Comparison of ENCODE assay signal across 22 cellular contexts in genomic region chr6:17504005-17504404, GRCh38.
A peak's percentile ranks its signal among the peaks of the same experiment; 100 is the strongest.
DNase-seq lines count a peak whose midpoint lies in the region; ATAC-seq, FAIRE-seq and TF ChIP-seq lines count a peak whose summit lies in the region.
"Had no signal": no experiment of that assay in that cellular context is flagged by ENCODE, and none has a peak within 500 bp of the region (broad histone marks: within the 10 kb centered on the region; RNA-seq: fewer than 3 reads in every experiment).

No MANE protein-coding gene starts in this region.

- TF ChIP-seq CTCF in GM23338 (conservative IDR thresholded peaks at IDR 0.05; ENCODE audit: low read depth in 2 of 2): no peak
- TF ChIP-seq CTCF in HEK293 (tag by site-specific recombination; IDR thresholded peaks at IDR 0.05): no peak
- TF ChIP-seq CTCF in glutamatergic neuron (IDR thresholded peaks at IDR 0.05; ENCODE audit: partially characterized antibody, unreplicated experiment): no peak
- TF ChIP-seq CTCF in gastrocnemius medialis (IDR thresholded peaks at IDR 0.05 in 4 of 5, conservative IDR thresholded peaks at IDR 0.05 in 1 of 5): no peak
- no peak for TF ChIP-seq CTCF in nephron progenitor cell (IDR thresholded peaks at IDR 0.05)

- intact Hi-C loops in gastrocnemius medialis (cut with DNase I; ENCODE audit: low total_unique reads): no loop called here

- H3K9me2 ChIP-seq in GM23338 (ENCODE audit: insufficient read depth): no peaks in the 10 kb centered on the region; the same call in 1 of the 2 replicates

- H3K9me3 Mint-ChIP-seq in GM23338 (no peaks in the 10 kb centered on the region), glutamatergic neuron (ENCODE audit: unreplicated experiment) (peaks cover 3% of the 10 kb centered on the region), nephron progenitor cell (peaks cover 7% of the 10 kb centered on the region)
- H3K9me3 Mint-ChIP-seq: CD4-positive, alpha-beta T cell; H9 had no signal

- H3K4me1 ChIP-seq in GM23338 (ENCODE audit: insufficient read depth): no peaks in the 10 kb centered on the region
- H3K4me1 ChIP-seq in HEK293 (ENCODE audit: control insufficient read depth, insufficient read depth, low read length): no peaks in the 10 kb centered on the region
- H3K4me1 ChIP-seq in gastrocnemius medialis: peaks cover 7 to 16% of the 10 kb centered on the region in 2 donors

- no peak overlapping the region for H3K27ac ChIP-seq in GM23338 (ENCODE audit: low read depth)
- no peak overlapping the region for H3K27ac ChIP-seq in HEK293 (ENCODE audit: extremely low read depth, low read depth, low read length)
- H3K27ac ChIP-seq in gastrocnemius medialis: peak overlapping the region; percentile 43 to 74 (median 63)
- H3K27ac ChIP-seq: SJSA1 had no signal

- CTCF ChIA-PET in HEK293 (lab: Yijun Ruan, JAX): interaction anchor here (0.7 to 2.8 kb wide), 9 partner anchors 8 to 290 kb away, joined by 3 to 16 read pairs (median 3); no protein-coding TSS in a partner anchor

- H3K27ac Mint-ChIP-seq in GM23338: no peak overlapping the region
- H3K27ac Mint-ChIP-seq in glutamatergic neuron (ENCODE audit: unreplicated experiment): peak overlapping the region; percentile 86
- no peak overlapping the region for H3K27ac Mint-ChIP-seq in nephron progenitor cell
- H3K27ac Mint-ChIP-seq: CD4-positive, alpha-beta T cell; H9 had no signal

- H3K79me2 ChIP-seq in GM23338 (replicated peaks; ENCODE audit: insufficient read depth): no peaks in the 10 kb centered on the region

- peak; percentile 4 for DNase-seq in GM23338 (ENCODE audit: low spot score)
- DNase-seq in glutamatergic neuron: no peak
- DNase-seq in gastrocnemius medialis: no peak
- DNase-seq in RPMI8226: no peak
- no peak for DNase-seq in GM12892 (ENCODE audit: insufficient read length)
- no peak for DNase-seq in nephron progenitor cell
- DNase-seq: CD4-positive, alpha-beta T cell; COR-L47; DMS79 treated with DMSO at 0.1 percent for 48 hours; H9; KG1; NCI-H1105; NCI-H146; NCI-H2081; NCI-H524 treated with DMSO at 0.1 percent for 48 hours; OCI-M1; T-helper 1 cell had no signal

- H3K4me1 Mint-ChIP-seq in GM23338 (no peaks in the 10 kb centered on the region; the same call in 2 of the 3 replicates), glutamatergic neuron (ENCODE audit: low read depth, unreplicated experiment) (peaks cover 20% of the 10 kb centered on the region), nephron progenitor cell (peaks cover 9% of the 10 kb centered on the region)

- no peaks in the 10 kb centered on the region; the same call in 1 of the 3 replicates for H3K36me3 Mint-ChIP-seq in GM23338 (ENCODE audit: low read depth)
- H3K36me3 Mint-ChIP-seq in glutamatergic neuron (ENCODE audit: unreplicated experiment): no peaks in the 10 kb centered on the region
- H3K36me3 Mint-ChIP-seq in nephron progenitor cell (ENCODE audit: low read depth): peaks cover 25% of the 10 kb centered on the region

- no peaks in the 10 kb centered on the region for H3K27me3 Mint-ChIP-seq in GM23338 (ENCODE audit: insufficient read depth, low read depth, poor library complexity)
- H3K27me3 Mint-ChIP-seq in glutamatergic neuron (ENCODE audit: unreplicated experiment): no peaks in the 10 kb centered on the region
- no peaks in the 10 kb centered on the region for H3K27me3 Mint-ChIP-seq in nephron progenitor cell (ENCODE audit: low read depth, poor library complexity)

- H3K9me3 ChIP-seq in HEK293 (ENCODE audit: control insufficient read depth, insufficient read depth, low read depth, low read length) (no peaks in the 10 kb centered on the region), gastrocnemius medialis (no peaks in the 10 kb centered on the region)
- H3K9me3 ChIP-seq: SJSA1 had no signal

- peak; percentile 80 for ATAC-seq in GM23338
- ATAC-seq in gastrocnemius medialis: no peak
- ATAC-seq: Right ventricle myocardium inferior had no signal

- H3K4me3 Mint-ChIP-seq in GM23338 (no peak overlapping the region), glutamatergic neuron (ENCODE audit: unreplicated experiment) (peak overlapping the region; percentile 13), nephron progenitor cell (no peak overlapping the region)
- H3K4me3 Mint-ChIP-seq: CD4-positive, alpha-beta T cell; H9 had no signal

- in situ Hi-C loops in gastrocnemius medialis (cut with MboI; ENCODE audit: low sequenced_read_pairs in 4 of 4): no loop called here

- POLR2A ChIA-PET in HEK293 (lab: Yijun Ruan, JAX): no interaction called here

- no peak overlapping the region for H3K4me2 ChIP-seq in GM23338

- H4K20me1 ChIP-seq in GM23338 (replicated peaks; ENCODE audit: insufficient read depth): no peaks in the 10 kb centered on the region

- H3K27me3 ChIP-seq in GM23338 (ENCODE audit: insufficient read depth) (no peaks in the 10 kb centered on the region), gastrocnemius medialis (no peaks in the 10 kb centered on the region)
- H3K27me3 ChIP-seq: SJSA1 had no signal

- H3K4me3 ChIP-seq in GM23338 (no peak overlapping the region), HEK293 (ENCODE audit: low read depth, low read length) (no peak overlapping the region), gastrocnemius medialis (no peak overlapping the region)
- H3K4me3 ChIP-seq: SJSA1 had no signal

- no peaks in the 10 kb centered on the region for H3F3A ChIP-seq in GM23338 (replicated peaks; ENCODE audit: low read depth)

- H3K36me3 ChIP-seq in GM23338 (ENCODE audit: insufficient read depth): no peaks in the 10 kb centered on the region
- no peaks in the 10 kb centered on the region for H3K36me3 ChIP-seq in HEK293 (ENCODE audit: control insufficient read depth in 2 of 2, insufficient read depth in 1 of 2, low read length in 2 of 2)
- H3K36me3 ChIP-seq in gastrocnemius medialis: peaks cover 0 to 9% of the 10 kb centered on the region in 2 donors

- H2AFZ ChIP-seq in GM23338: no peak overlapping the region

- TF ChIP-seq POLR2A in gastrocnemius medialis (IDR thresholded peaks at IDR 0.05) (no peak), GM12892 (IDR thresholded peaks at IDR 0.05; ENCODE audit: low read depth, low read length) (no peak)

- FAIRE-seq in GM12892 (lab: Jason Lieb, UNC): no peak
- FAIRE-seq: HTR-8/SVneo, RCC 7860 had no signal

TF ChIP-seq in GM23338, 12 proteins besides CTCF, POLR2A, EP300 and RAD21:
- no peak for TF ChIP-seq ETS1 (IDR thresholded peaks at IDR 0.05)
- TF ChIP-seq STAT1 (IDR thresholded peaks at IDR 0.05; ENCODE audit: unreplicated experiment): no peak
TF ChIP-seq in GM23338: peak in this region for 0.

TF ChIP-seq in HEK293, 187 proteins besides CTCF, POLR2A, EP300 and RAD21:
- TF ChIP-seq ZNF792 (tag by site-specific recombination; IDR thresholded peaks at IDR 0.05): no peak
- no peak for TF ChIP-seq YY2 (tag by site-specific recombination; IDR thresholded peaks at IDR 0.05)
- TF ChIP-seq ZNF354C (tag by site-specific recombination; IDR thresholded peaks at IDR 0.05; ENCODE audit: borderline replicate concordance, low read depth): no peak
- TF ChIP-seq ZNF311 (tag by site-specific recombination; IDR thresholded peaks at IDR 0.05; ENCODE audit: borderline replicate concordance): no peak
- TF ChIP-seq ZNF521 (tag by site-specific recombination; IDR thresholded peaks at IDR 0.05): no peak
- TF ChIP-seq ZFP37 (tag by site-specific recombination; IDR thresholded peaks at IDR 0.05): no peak
- peak; percentile 69 for TF ChIP-seq SCRT2 (tag by site-specific recombination; IDR thresholded peaks at IDR 0.05)
- TF ChIP-seq ZNF518A (tag by site-specific recombination; conservative IDR thresholded peaks at IDR 0.05; ENCODE audit: low read depth): no peak
TF ChIP-seq in HEK293: peak in this region for 1.

Comparison
In these comparisons a context has a peak if more than half of its experiments do, and no peak if none do; other contexts are left out.
1. H3K27ac ChIP-seq: peak in gastrocnemius medialis (4 of 4); none in GM23338 (single experiment) and HEK293 (single experiment).